ENCODE assay signal across 10 cellular contexts in genomic region chr4:112288455-112288854, GRCh38. TPM values are rescaled to one million over a fixed set of nuclear protein-coding genes. Genes with fewer than 3 reads are reported as not detected.
A peak's percentile ranks its signal among the peaks of the same experiment; 100 is the strongest.
DNase-seq lines count a peak whose midpoint lies in the region; ATAC-seq and TF ChIP-seq lines count a peak whose summit lies in the region.
"Had no signal": no experiment of that assay in that cellular context is flagged by ENCODE, and none has a peak within 500 bp of the region (broad histone marks: within the 10 kb centered on the region; RNA-seq: fewer than 3 reads in every experiment).

No MANE protein-coding gene starts in this region.

- TF ChIP-seq CTCF in GM12864 (IDR thresholded peaks at IDR 0.05; ENCODE audit: low read depth, low read length, missing control alignments), result no peak
- TF ChIP-seq CTCF in GM20000 (IDR thresholded peaks at IDR 0.05; ENCODE audit: extremely low read depth, missing control alignments), result no peak
- TF ChIP-seq CTCF in GM13977 (IDR thresholded peaks at IDR 0.05; ENCODE audit: extremely low read depth, insufficient read depth, missing control alignments), result no peak

- DNase-seq in GM12864 (ENCODE audit: low read depth) (peak; percentile 73), GM20000 (ENCODE audit: low spot score) (peak; percentile 47), AG08396 (ENCODE audit: low spot score) (no peak), GM13977 (ENCODE audit: low spot score) (no peak), Ammon's horn (ENCODE audit: low spot score) (no peak), SHP77 treated with DMSO at 0.1 percent for 48 hours (lab: John Stamatoyannopoulos, UW) (no peak)
- DNase-seq in activated naive CD4-positive, alpha-beta T cell treated with anti-CD3 and anti-CD28 coated beads, Interleukin-2, amount 50 U/mL, for 72 hours (ENCODE audit: low spot score in 2 of 2), result no peak
- DNase-seq: islet precursor cell had no signal

- ATAC-seq in HG03196 (IDR thresholded peaks at IDR 0.05; ENCODE audit: unreplicated experiment), result peak; percentile 30
- ATAC-seq in activated naive CD4-positive, alpha-beta T cell treated with anti-CD3 and anti-CD28 coated beads, Interleukin-2, amount 50 U/mL, for 72 hours, result peak in 1 of 2 donors; percentile 18

- H3K9me3 Mint-ChIP-seq in activated naive CD4-positive, alpha-beta T cell treated with anti-CD3 and anti-CD28 coated beads, Interleukin-2, amount 50 U/mL, for 72 hours, result peaks cover 0 to 7% of the 10 kb centered on the region in 2 donors

- peak overlapping the region; percentile 56 to 78 for H3K27ac Mint-ChIP-seq in activated naive CD4-positive, alpha-beta T cell treated with anti-CD3 and anti-CD28 coated beads, Interleukin-2, amount 50 U/mL, for 72 hours

- in situ Hi-C loops in GM13977 (cut with MboI; ENCODE audit: low pct_unique_long_range_greater_than_20kb, low sequenced_read_pairs, unreplicated experiment), result no loop called here

- peak overlapping the region; percentile 34; the same call in 1 of the 2 replicates for H3K4me3 ChIP-seq in GM12864 (ENCODE audit: low read depth, low read length)
- H3K4me3 ChIP-seq: suprapubic skin had no signal

- H3K36me3 Mint-ChIP-seq in activated naive CD4-positive, alpha-beta T cell treated with anti-CD3 and anti-CD28 coated beads, Interleukin-2, amount 50 U/mL, for 72 hours, result peaks cover 18 to 47% of the 10 kb centered on the region in 2 donors

RNA-seq across cellular contexts. Expression of gene TIFA, which starts 2.8 kb away (rescaled TPM):
- total RNA-seq in activated naive CD4-positive, alpha-beta T cell treated with anti-CD3 and anti-CD28 coated beads, Interleukin-2, amount 50 U/mL, for 72 hours, result 10 to 100 TPM; 34.3 to 62.9 TPM

RNA-seq across cellular contexts. Expression of gene ALPK1, which starts 8.7 kb away (rescaled TPM):
- total RNA-seq in activated naive CD4-positive, alpha-beta T cell treated with anti-CD3 and anti-CD28 coated beads, Interleukin-2, amount 50 U/mL, for 72 hours, result 10 to 100 TPM; 32.7 to 65.8 TPM

RNA-seq across cellular contexts. Expression of gene AP1AR, which starts 56.9 kb away (rescaled TPM):
- total RNA-seq in activated naive CD4-positive, alpha-beta T cell treated with anti-CD3 and anti-CD28 coated beads, Interleukin-2, amount 50 U/mL, for 72 hours, result 10 to 100 TPM; 15.0 to 19.2 TPM

Comparison
In these comparisons a context has a peak if more than half of its experiments do, and no peak if none do; other contexts are left out.
1. DNase-seq: peak in GM12864 (single experiment) and GM20000 (single experiment); none in activated naive CD4-positive, alpha-beta T cell treated with anti-CD3 and anti-CD28 coated beads, Interleukin-2, amount 50 U/mL, for 72 hours (0 of 2), AG08396 (single experiment), GM13977 (single experiment), Ammon's horn (single experiment) and SHP77 treated with DMSO at 0.1 percent for 48 hours (single experiment).